In genomic region chr1:193411771-193412170, GRCh38 we compare ENCODE assay signal across 20 cellular contexts.
DNase-seq lines count a peak whose midpoint lies in the region; TF ChIP-seq lines count a peak whose summit lies in the region.
"Had no signal": no experiment of that assay in that cellular context is flagged by ENCODE, and none has a peak within 500 bp of the region (broad histone marks: within the 10 kb centered on the region; RNA-seq: fewer than 3 reads in every experiment).

No MANE protein-coding gene starts in this region.

- intact Hi-C loops in activated CD4-positive, alpha-beta T cell treated with anti-CD3 and anti-CD28 coated beads, Interleukin-2, amount 10 ng/mL, durations not matched to agents 24 days and 14 days (cut with micrococcal nuclease), result loop anchor here (1.0 to 10.0 kb wide), 4 partner anchors 126 to 293 kb away; no protein-coding TSS in a partner anchor

- peak overlapping the region; percentile 45 for H3K27ac ChIP-seq in effector memory CD4-positive, alpha-beta T cell (ENCODE audit: insufficient read depth, low read length, poor library complexity, severe bottlenecking)
- H3K27ac ChIP-seq in neural progenitor cell (no peak overlapping the region), SJCRH30 (no peak overlapping the region)
- H3K27ac ChIP-seq: brain microvascular endothelial cell, psoas muscle, transverse colon had no signal

- peaks cover 6% of the 10 kb centered on the region for H3K4me1 ChIP-seq in effector memory CD4-positive, alpha-beta T cell (ENCODE audit: control insufficient read depth, insufficient read depth, low read length, poor library complexity, severe bottlenecking)
- H3K4me1 ChIP-seq in neural progenitor cell (peaks cover 9% of the 10 kb centered on the region), SJCRH30 (no peaks in the 10 kb centered on the region)
- H3K4me1 ChIP-seq: psoas muscle had no signal

- H3F3A ChIP-seq in neural progenitor cell (ENCODE audit: low read depth), result no peaks in the 10 kb centered on the region

- H2AFZ ChIP-seq in neural progenitor cell (replicated peaks), result no peak overlapping the region

- H3K4me2 ChIP-seq in neural progenitor cell, result no peak overlapping the region

- peak; percentile 68 for DNase-seq in activated CD4-positive, alpha-beta T cell treated with anti-CD3 and anti-CD28 coated beads, Interleukin-2, amount 10 ng/mL, durations not matched to agents 24 days and 14 days
- no peak for DNase-seq in activated CD4-positive, alpha-beta T cell treated with anti-CD3 and anti-CD28 coated beads, Interleukin-2, amount 50 U/mL, for 48 hours
- DNase-seq in effector memory CD4-positive, alpha-beta T cell, result no peak
- no peak for DNase-seq in neural progenitor cell (ENCODE audit: low spot score)
- no peak for DNase-seq in foreskin melanocyte
- no peak for DNase-seq in SJCRH30
- DNase-seq in activated effector memory CD4-positive, alpha-beta T cell treated with anti-CD3 and anti-CD28 coated beads, Interleukin-2, amount 50 U/mL, for 16 hours, result no peak
- DNase-seq: activated effector memory CD4-positive, alpha-beta T cell treated with Interleukin-2 at 50 U/mL for 16 hours; brain microvascular endothelial cell; C1 segment of cervical spinal cord; DND-41; erythroblast; H7; KG1; NCI-H2029 treated with DMSO at 0.1 percent for 48 hours; psoas muscle; transverse colon had no signal

- H3K79me2 ChIP-seq in neural progenitor cell (ENCODE audit: low read depth), result no peaks in the 10 kb centered on the region

- no peaks in the 10 kb centered on the region for H3K36me3 ChIP-seq in effector memory CD4-positive, alpha-beta T cell (ENCODE audit: control insufficient read depth, insufficient read depth, low read length)
- H3K36me3 ChIP-seq in neural progenitor cell (no peaks in the 10 kb centered on the region), SJCRH30 (no peaks in the 10 kb centered on the region)
- H3K36me3 ChIP-seq: brain microvascular endothelial cell, transverse colon had no signal

- H3K4me3 ChIP-seq in effector memory CD4-positive, alpha-beta T cell (ENCODE audit: insufficient read depth, low read depth, low read length, poor library complexity, severe bottlenecking), result no peak overlapping the region
- H3K4me3 ChIP-seq in neural progenitor cell, result no peak overlapping the region
- H3K4me3 ChIP-seq in SJCRH30, result no peak overlapping the region
- H3K4me3 ChIP-seq: psoas muscle, transverse colon had no signal

- TF ChIP-seq CTCF in neural progenitor cell (IDR thresholded peaks at IDR 0.05), result no peak

- no peaks in the 10 kb centered on the region for H3K27me3 Mint-ChIP-seq in activated CD4-positive, alpha-beta T cell treated with anti-CD3 and anti-CD28 coated beads, Interleukin-2, amount 10 ng/mL, durations not matched to agents 24 days and 14 days
- H3K27me3 Mint-ChIP-seq in T-helper 1 cell treated with Interleukin-12 subunit alpha and Interleukin-12 subunit beta and Interleukin-4 antibody, amounts not matched to agents 30 μg/mL and 1 μg/mL, for 36 hours (ENCODE audit: low read depth), result no peaks in the 10 kb centered on the region
- H3K27me3 Mint-ChIP-seq in neural progenitor cell (ENCODE audit: insufficient read depth, low read depth), result no peaks in the 10 kb centered on the region
- H3K27me3 Mint-ChIP-seq: dendritic cell treated with granulocyte-macrophage colony-stimulating factor and Interleukin-4, amounts not matched to agents 40 ng/mL and 50 ng/mL, for 4 days; stimulated activated memory B cell treated with anti-CD40 and anti-IgM and Interleukin-4, amounts not matched to agents 10 μg/mL and 1 μg/mL and 100 μg/mL, for 72 hours had no signal

- H3K9me3 ChIP-seq in effector memory CD4-positive, alpha-beta T cell (ENCODE audit: control insufficient read depth, low read length), result no peaks in the 10 kb centered on the region
- H3K9me3 ChIP-seq in neural progenitor cell (ENCODE audit: low read depth), result no peaks in the 10 kb centered on the region
- no peaks in the 10 kb centered on the region for H3K9me3 ChIP-seq in SJCRH30 (replicated peaks)
- H3K9me3 ChIP-seq: psoas muscle, transverse colon had no signal

- peak overlapping the region; percentile 33 for H3K4me3 Mint-ChIP-seq in activated CD4-positive, alpha-beta T cell treated with anti-CD3 and anti-CD28 coated beads, Interleukin-2, amount 10 ng/mL, durations not matched to agents 24 days and 14 days
- peak overlapping the region; percentile 39 for H3K4me3 Mint-ChIP-seq in T-helper 1 cell treated with Interleukin-12 subunit alpha and Interleukin-12 subunit beta and Interleukin-4 antibody, amounts not matched to agents 30 μg/mL and 1 μg/mL, for 36 hours
- H3K4me3 Mint-ChIP-seq in neural progenitor cell, result no peak overlapping the region
- H3K4me3 Mint-ChIP-seq: dendritic cell treated with granulocyte-macrophage colony-stimulating factor and Interleukin-4, amounts not matched to agents 40 ng/mL and 50 ng/mL, for 4 days; stimulated activated memory B cell treated with anti-CD40 and anti-IgM and Interleukin-4, amounts not matched to agents 10 μg/mL and 1 μg/mL and 100 μg/mL, for 72 hours had no signal

- H3K9ac ChIP-seq in neural progenitor cell, result no peak overlapping the region

- no peaks in the 10 kb centered on the region for H4K20me1 ChIP-seq in neural progenitor cell (ENCODE audit: low read depth)

- H3K36me3 Mint-ChIP-seq in activated CD4-positive, alpha-beta T cell treated with anti-CD3 and anti-CD28 coated beads, Interleukin-2, amount 10 ng/mL, durations not matched to agents 24 days and 14 days (ENCODE audit: low read depth), result peaks cover 24% of the 10 kb centered on the region
- peaks cover 28% of the 10 kb centered on the region for H3K36me3 Mint-ChIP-seq in T-helper 1 cell treated with Interleukin-12 subunit alpha and Interleukin-12 subunit beta and Interleukin-4 antibody, amounts not matched to agents 30 μg/mL and 1 μg/mL, for 36 hours (ENCODE audit: low read depth)
- no peaks in the 10 kb centered on the region for H3K36me3 Mint-ChIP-seq in neural progenitor cell
- H3K36me3 Mint-ChIP-seq: stimulated activated memory B cell treated with anti-CD40 and anti-IgM and Interleukin-4, amounts not matched to agents 10 μg/mL and 1 μg/mL and 100 μg/mL, for 72 hours had no signal

- H3K27ac Mint-ChIP-seq in activated CD4-positive, alpha-beta T cell treated with anti-CD3 and anti-CD28 coated beads, Interleukin-2, amount 10 ng/mL, durations not matched to agents 24 days and 14 days, result peak overlapping the region; percentile 78
- H3K27ac Mint-ChIP-seq in T-helper 1 cell treated with Interleukin-12 subunit alpha and Interleukin-12 subunit beta and Interleukin-4 antibody, amounts not matched to agents 30 μg/mL and 1 μg/mL, for 36 hours, result peak overlapping the region; percentile 79
- H3K27ac Mint-ChIP-seq in neural progenitor cell, result peak overlapping the region; percentile 33
- H3K27ac Mint-ChIP-seq: dendritic cell treated with granulocyte-macrophage colony-stimulating factor and Interleukin-4, amounts not matched to agents 40 ng/mL and 50 ng/mL, for 4 days; stimulated activated memory B cell treated with anti-CD40 and anti-IgM and Interleukin-4, amounts not matched to agents 10 μg/mL and 1 μg/mL and 100 μg/mL, for 72 hours had no signal

- peaks cover 32% of the 10 kb centered on the region for H3K4me1 Mint-ChIP-seq in activated CD4-positive, alpha-beta T cell treated with anti-CD3 and anti-CD28 coated beads, Interleukin-2, amount 10 ng/mL, durations not matched to agents 24 days and 14 days
- peaks cover 42% of the 10 kb centered on the region for H3K4me1 Mint-ChIP-seq in T-helper 1 cell treated with Interleukin-12 subunit alpha and Interleukin-12 subunit beta and Interleukin-4 antibody, amounts not matched to agents 30 μg/mL and 1 μg/mL, for 36 hours (ENCODE audit: low read depth)
- peaks cover 27% of the 10 kb centered on the region for H3K4me1 Mint-ChIP-seq in neural progenitor cell
- H3K4me1 Mint-ChIP-seq: stimulated activated memory B cell treated with anti-CD40 and anti-IgM and Interleukin-4, amounts not matched to agents 10 μg/mL and 1 μg/mL and 100 μg/mL, for 72 hours had no signal

- H3K27me3 ChIP-seq in effector memory CD4-positive, alpha-beta T cell (replicated peaks; ENCODE audit: control insufficient read depth, insufficient read depth, low read length, poor library complexity, severe bottlenecking), result no peaks in the 10 kb centered on the region
- H3K27me3 ChIP-seq in neural progenitor cell (no peaks in the 10 kb centered on the region), SJCRH30 (no peaks in the 10 kb centered on the region)
- H3K27me3 ChIP-seq: brain microvascular endothelial cell, transverse colon had no signal

- H3K9me3 Mint-ChIP-seq in activated CD4-positive, alpha-beta T cell treated with anti-CD3 and anti-CD28 coated beads, Interleukin-2, amount 10 ng/mL, durations not matched to agents 24 days and 14 days, result peaks cover 20% of the 10 kb centered on the region
- peaks cover 22% of the 10 kb centered on the region for H3K9me3 Mint-ChIP-seq in T-helper 1 cell treated with Interleukin-12 subunit alpha and Interleukin-12 subunit beta and Interleukin-4 antibody, amounts not matched to agents 30 μg/mL and 1 μg/mL, for 36 hours
- H3K9me3 Mint-ChIP-seq in neural progenitor cell, result no peaks in the 10 kb centered on the region
- H3K9me3 Mint-ChIP-seq: dendritic cell treated with granulocyte-macrophage colony-stimulating factor and Interleukin-4, amounts not matched to agents 40 ng/mL and 50 ng/mL, for 4 days; stimulated activated memory B cell treated with anti-CD40 and anti-IgM and Interleukin-4, amounts not matched to agents 10 μg/mL and 1 μg/mL and 100 μg/mL, for 72 hours had no signal
